34 cellular contexts compared by ENCODE assay signal in the genomic region with DNA sequence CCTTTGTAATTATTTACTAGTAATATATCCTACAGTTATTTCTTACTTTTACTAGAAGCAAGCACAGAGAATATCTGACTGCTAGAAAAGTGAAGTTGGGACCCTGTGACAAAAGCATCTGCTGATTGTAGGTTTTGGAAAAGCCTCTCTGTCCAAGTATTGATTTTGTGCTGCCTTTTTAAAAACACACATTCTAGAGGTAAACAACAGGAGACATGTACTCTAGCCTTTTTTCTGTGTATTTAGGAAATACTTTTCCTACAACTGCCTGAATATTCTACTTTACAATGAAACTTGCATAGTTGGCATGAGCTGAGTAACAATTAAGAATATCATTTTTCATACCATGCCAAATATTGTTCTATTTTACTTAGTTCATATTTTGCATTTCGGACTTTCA.
"Had no signal": no experiment of that assay in that cellular context is flagged by ENCODE, and none has a peak within 500 bp of the region (broad histone marks: within the 10 kb centered on the region; RNA-seq: fewer than 3 reads in every experiment).

No MANE protein-coding gene starts in this region.

- ATAC-seq: activated naive CD4-positive, alpha-beta T cell treated with anti-CD3 and anti-CD28 coated beads, Interleukin-2, amount 50 U/mL, for 72 hours; activated naive CD8-positive, alpha-beta T cell treated with anti-CD3 and anti-CD28 coated beads, Interleukin-2, amount 50 U/mL, for 24 hours; activated T-cell treated with anti-CD3 and anti-CD28 coated beads, Interleukin-2, amount 50 U/mL, for 4 hours; activated T-cell treated with anti-CD3 and anti-CD28 coated beads, Interleukin-2, amount 50 U/mL, for 72 hours; activated T-helper 17 cell treated with anti-CD3 and anti-CD28 coated beads, Interleukin-2, amount 50 U/mL, for 72 hours; body of pancreas had no signal

- FAIRE-seq: astrocyte, bronchial epithelial cell had no signal

- H3K36me3 ChIP-seq: adrenal gland, ascending aorta, brain microvascular endothelial cell, breast epithelium, cardiac muscle cell had no signal

- H3K9me3 ChIP-seq: adrenal gland, ascending aorta, body of pancreas, breast epithelium had no signal

- H3K27me3 ChIP-seq: adrenal gland, ascending aorta, body of pancreas, brain microvascular endothelial cell, breast epithelium, cardiac muscle cell had no signal

- H3K4me3 ChIP-seq: adrenal gland, ascending aorta, body of pancreas, breast epithelium, cardiac muscle cell had no signal

- H3K27ac ChIP-seq: adrenal gland, ascending aorta, body of pancreas, brain microvascular endothelial cell, breast epithelium, cardiac muscle cell had no signal

- DNase-seq: activated effector memory CD4-positive, alpha-beta T cell treated with anti-CD3 and anti-CD28 coated beads, Interleukin-2, amount 50 U/mL, for 16 hours; activated effector memory CD4-positive, alpha-beta T cell treated with Interleukin-2 at 50 U/mL for 16 hours; activated gamma-delta T cell; activated gamma-delta T cell treated with Interleukin-2 at 50 U/mL for 16 hours; activated naive CD4-positive, alpha-beta T cell; activated naive CD4-positive, alpha-beta T cell treated with anti-CD3 and anti-CD28 coated beads for 36 hours; activated naive CD4-positive, alpha-beta T cell treated with anti-CD3 and anti-CD28 coated beads, Interleukin-2, amount 10 ng/mL, durations not matched to agents 7 days and 5 days; activated naive CD4-positive, alpha-beta T cell treated with anti-CD3 and anti-CD28 coated beads, Interleukin-2, amount 50 U/mL, for 16 hours; activated naive CD4-positive, alpha-beta T cell treated with Interleukin-2 at 50 U/mL for 16 hours; activated naive CD8-positive, alpha-beta T cell treated with anti-CD3 and anti-CD28 coated beads for 36 hours; activated naive CD8-positive, alpha-beta T cell treated with anti-CD3 and anti-CD28 coated beads, Interleukin-2, amount 10 ng/mL, durations not matched to agents 7 days and 5 days; activated naive CD8-positive, alpha-beta T cell treated with anti-CD3 and anti-CD28 coated beads, Interleukin-2, amount 50 U/mL, for 24 hours; activated T-cell treated with anti-CD3 and anti-CD28 coated beads, Interleukin-2, amount 50 U/mL, for 1 hour; activated T-cell treated with anti-CD3 and anti-CD28 coated beads, Interleukin-2, amount 50 U/mL, for 24 hours; activated T-cell treated with anti-CD3 and anti-CD28 coated beads, Interleukin-2, amount 50 U/mL, for 4 hours; activated T-cell treated with anti-CD3 and anti-CD28 coated beads, Interleukin-2, amount 50 U/mL, for 48 hours; activated T-cell treated with anti-CD3 and anti-CD28 coated beads, Interleukin-2, amount 50 U/mL, for 72 hours; adrenal gland; amniotic stem cell; amygdala; anterior cingulate cortex; aorta; body of pancreas; brain microvascular endothelial cell; caudate nucleus; central memory CD4-positive, alpha-beta T cell; cerebellar nuclear complex had no signal

- H3K4me1 ChIP-seq: adrenal gland, ascending aorta, body of pancreas, breast epithelium had no signal
